In genomic region chr13:78341032-78341431, GRCh38 we compare ENCODE assay signal across 11 cellular contexts.
DNase-seq lines count a peak whose midpoint lies in the region; ATAC-seq, FAIRE-seq and TF ChIP-seq lines count a peak whose summit lies in the region.
"Had no signal": no experiment of that assay in that cellular context is flagged by ENCODE, and none has a peak within 500 bp of the region (broad histone marks: within the 10 kb centered on the region; RNA-seq: fewer than 3 reads in every experiment).

No MANE protein-coding gene starts in this region.

- no peak overlapping the region for H3K4me3 Mint-ChIP-seq in immature natural killer cell
- H3K4me3 Mint-ChIP-seq: WTC11 had no signal

- peaks cover 0 to 4% (median 0%) of the 10 kb centered on the region in 3 donors for H3K36me3 Mint-ChIP-seq in immature natural killer cell
- H3K36me3 Mint-ChIP-seq: WTC11 had no signal

- H3K27me3 Mint-ChIP-seq in immature natural killer cell (ENCODE audit: low read depth in 3 of 3), result peaks cover 0 to 3% (median 2%) of the 10 kb centered on the region in 3 donors

- peak; percentile 59 for ATAC-seq in GM19372 (IDR thresholded peaks at IDR 0.05; ENCODE audit: low read depth, unreplicated experiment)
- peak; percentile 92 for ATAC-seq in HG02610 (IDR thresholded peaks at IDR 0.05; ENCODE audit: unreplicated experiment)
- ATAC-seq in HG03378 (IDR thresholded peaks at IDR 0.05; ENCODE audit: unreplicated experiment), result peak; percentile 93
- ATAC-seq in HG03571 (IDR thresholded peaks at IDR 0.05; ENCODE audit: unreplicated experiment), result no peak
- ATAC-seq: SK-N-SH treated with all-trans-retinoic acid at 6 μM for 48 hours, WTC11 had no signal

- no peak for TF ChIP-seq POLR2A in GM12892 (IDR thresholded peaks at IDR 0.05; ENCODE audit: low read depth, low read length)

- no peak overlapping the region for H3K27ac Mint-ChIP-seq in immature natural killer cell
- H3K27ac Mint-ChIP-seq: WTC11 had no signal

- H3K9me3 Mint-ChIP-seq in immature natural killer cell, result peaks cover 0 to 11% (median 8%) of the 10 kb centered on the region in 6 donors
- H3K9me3 Mint-ChIP-seq: WTC11 had no signal

- FAIRE-seq in GM12892 (lab: Jason Lieb, UNC), result peak; percentile 62

- DNase-seq in GM12892 (ENCODE audit: insufficient read length) (no peak), GDM1 (lab: John Stamatoyannopoulos, UW) (no peak), immature natural killer cell (no peak), HUDEP-2 (lab: John Stamatoyannopoulos, UW; ENCODE audit: unreplicated experiment in 76 of 76) (no peak)
- DNase-seq: activated CD8-positive, alpha-beta memory T cell treated with anti-CD3 and anti-CD28 coated beads, Interleukin-2, amount 50 U/mL, for 48 hours had no signal

- H3K4me1 Mint-ChIP-seq in immature natural killer cell, result no peaks in the 10 kb centered on the region
- H3K4me1 Mint-ChIP-seq: WTC11 had no signal
